In the genomic region with DNA sequence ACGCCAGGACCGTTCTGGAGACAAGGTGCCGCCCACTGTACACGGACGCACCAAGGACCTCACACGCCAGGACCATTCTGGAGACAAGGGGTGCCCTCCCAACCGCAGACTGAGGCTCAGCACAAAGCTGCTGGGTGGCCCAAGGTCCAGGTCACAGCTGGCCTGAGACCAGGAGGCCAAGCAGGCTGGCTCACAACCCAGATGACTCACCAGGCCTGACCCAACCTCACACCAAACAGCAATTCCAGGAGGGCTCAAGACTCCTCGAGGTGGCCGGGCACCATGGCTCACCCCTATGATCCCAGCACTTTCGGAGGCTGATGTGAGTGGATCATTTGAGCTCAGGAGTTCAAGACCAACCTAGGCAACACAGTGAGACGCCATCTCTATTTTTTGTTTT, we compare ENCODE assay signal across 20 cellular contexts. TPM values are rescaled to one million over a fixed set of nuclear protein-coding genes. Genes with fewer than 3 reads are reported as not detected.
DNase-seq lines count a peak whose midpoint lies in the region; ATAC-seq, FAIRE-seq and TF ChIP-seq lines count a peak whose summit lies in the region.
"Had no signal": no experiment of that assay in that cellular context is flagged by ENCODE, and none has a peak within 500 bp of the region (broad histone marks: within the 10 kb centered on the region; RNA-seq: fewer than 3 reads in every experiment).

No MANE protein-coding gene starts in this region.

- peaks cover 98% of the 10 kb centered on the region for H3K79me2 ChIP-seq in PC-3 (ENCODE audit: low read length)

- no peak overlapping the region for H2BK15ac ChIP-seq in IMR-90 (ENCODE audit: low read depth, low read length)

- in situ Hi-C loops in IMR-90 (cut with MboI; ENCODE audit: low sequenced_read_pairs) = loop anchor here (25.0 kb wide), 2 partner anchors 99 to 399 kb away; partner anchors contain the start of genes ALG12, CRELD2 and SELENOO

- TF ChIP-seq POLR2A in A549 (IDR thresholded peaks at IDR 0.05; ENCODE audit: low read length) = no peak
- TF ChIP-seq POLR2A in IMR-90 (IDR thresholded peaks at IDR 0.05; ENCODE audit: low read depth, low read length) = no peak

- H3K27ac ChIP-seq in A549 = no peak overlapping the region
- no peak overlapping the region for H3K27ac ChIP-seq in IMR-90 (ENCODE audit: insufficient read depth, low read length)
- no peak overlapping the region for H3K27ac ChIP-seq in lower lobe of right lung
- H3K27ac ChIP-seq in effector memory CD4-positive, alpha-beta T cell (ENCODE audit: insufficient read depth, low read length, poor library complexity, severe bottlenecking) = no peak overlapping the region
- no peak overlapping the region for H3K27ac ChIP-seq in PC-3 (ENCODE audit: low read length)
- H3K27ac ChIP-seq: KMS-11, left ventricle myocardium inferior had no signal

- no peak overlapping the region for H2AK5ac ChIP-seq in IMR-90 (ENCODE audit: low read depth, low read length)

- peaks cover 10% of the 10 kb centered on the region for H3K36me3 Mint-ChIP-seq in chondrocyte (ENCODE audit: low read depth)
- peaks cover 39% of the 10 kb centered on the region for H3K36me3 Mint-ChIP-seq in T-helper 2 cell treated with Interferon-gamma antibody and Interleukin-4, amounts not matched to agents 5 μg/mL and 100 μg/mL, for 36 hours (ENCODE audit: low read depth)

- H4K5ac ChIP-seq in IMR-90 (ENCODE audit: low read depth, low read length) = no peak overlapping the region

- no TSS peak for BruUV-seq in IMR-90 (replicated peaks; lab: Mats Ljungman, UMichigan)
- BruUV-seq in PC-3 (replicated peaks; lab: Mats Ljungman, UMichigan) = no TSS peak

- peaks cover 97% of the 10 kb centered on the region for H4K20me1 ChIP-seq in IMR-90 (ENCODE audit: insufficient read depth, low read length)
- H4K20me1 ChIP-seq in PC-3 (ENCODE audit: low read length) = peaks cover 71% of the 10 kb centered on the region; the same call in 1 of the 2 replicates

- no peak overlapping the region for H3K4ac ChIP-seq in IMR-90 (ENCODE audit: low read depth, low read length)

- H2AFZ ChIP-seq in IMR-90 (replicated peaks; ENCODE audit: low read length, poor library complexity) = no peak overlapping the region
- no peak overlapping the region for H2AFZ ChIP-seq in PC-3 (ENCODE audit: low read length)

- 88% methylated on average over 8 of the region's 11 CpGs for WGBS in A549 (ENCODE audit: missing lambda C conversion rate)
- 91% methylated on average over 9 of the region's 11 CpGs; no CpG with 5 or more reads in 1 of the 2 experiments for WGBS in IMR-90 (ENCODE audit: extremely low coverage in 2 of 2, insufficient read length in 1 of 2), 2 experiments

- no peaks in the 10 kb centered on the region for H3K9me3 Mint-ChIP-seq in chondrocyte (ENCODE audit: low read depth)
- no peaks in the 10 kb centered on the region for H3K9me3 Mint-ChIP-seq in T-helper 2 cell treated with Interferon-gamma antibody and Interleukin-4, amounts not matched to agents 5 μg/mL and 100 μg/mL, for 36 hours
- H3K9me3 Mint-ChIP-seq: activated naive CD8-positive, alpha-beta T cell treated with anti-CD3 and anti-CD28 coated beads, Interleukin-2, amount 50 U/mL, for 24 hours; nephron had no signal

- no peaks in the 10 kb centered on the region for H3K27me3 Mint-ChIP-seq in chondrocyte (ENCODE audit: low read depth)
- no peaks in the 10 kb centered on the region for H3K27me3 Mint-ChIP-seq in T-helper 2 cell treated with Interferon-gamma antibody and Interleukin-4, amounts not matched to agents 5 μg/mL and 100 μg/mL, for 36 hours (ENCODE audit: low read depth)
- H3K27me3 Mint-ChIP-seq: activated naive CD8-positive, alpha-beta T cell treated with anti-CD3 and anti-CD28 coated beads, Interleukin-2, amount 50 U/mL, for 24 hours had no signal

- H2BK5ac ChIP-seq in IMR-90 (ENCODE audit: low read depth, low read length, poor library complexity, severe bottlenecking) = no peak overlapping the region

- H3K27me3 ChIP-seq in IMR-90 (ENCODE audit: control insufficient read depth, insufficient read depth, low read length) (no peaks in the 10 kb centered on the region), lower lobe of right lung (ENCODE audit: low read depth) (no peaks in the 10 kb centered on the region), PC-3 (ENCODE audit: low read length) (no peaks in the 10 kb centered on the region)
- no peaks in the 10 kb centered on the region for H3K27me3 ChIP-seq in effector memory CD4-positive, alpha-beta T cell (replicated peaks; ENCODE audit: control insufficient read depth, insufficient read depth, low read length, poor library complexity, severe bottlenecking)

- no peak overlapping the region for H2BK120ac ChIP-seq in IMR-90 (ENCODE audit: low read depth, low read length)

- CTCF ChIA-PET in A549 (lab: Yijun Ruan, JAX) = interaction anchor here (0.6 to 1.2 kb wide), 2 partner anchors 10 to 17 kb away, joined by 3 to 4 read pairs; no protein-coding TSS in a partner anchor
- CTCF ChIA-PET in IMR-90 (lab: Yijun Ruan, JAX) = no interaction called here
- CTCF ChIA-PET in PC-3 (lab: Charles Lee) = no interaction called here

- no peaks in the 10 kb centered on the region for H3K9me3 ChIP-seq in A549
- H3K9me3 ChIP-seq in IMR-90 (ENCODE audit: control insufficient read depth, insufficient read depth, low read length) = no peaks in the 10 kb centered on the region
- no peaks in the 10 kb centered on the region for H3K9me3 ChIP-seq in lower lobe of right lung
- no peaks in the 10 kb centered on the region for H3K9me3 ChIP-seq in effector memory CD4-positive, alpha-beta T cell (ENCODE audit: control insufficient read depth, low read length)
- H3K9me3 ChIP-seq in PC-3 (ENCODE audit: low read length) = no peaks in the 10 kb centered on the region
- H3K9me3 ChIP-seq: left ventricle myocardium inferior had no signal

- no peak overlapping the region for H3K4me3 ChIP-seq in A549
- no peak overlapping the region for H3K4me3 ChIP-seq in IMR-90 (ENCODE audit: insufficient read depth, low read depth, low read length)
- H3K4me3 ChIP-seq in lower lobe of right lung = no peak overlapping the region
- H3K4me3 ChIP-seq in effector memory CD4-positive, alpha-beta T cell (ENCODE audit: insufficient read depth, low read depth, low read length, poor library complexity, severe bottlenecking) = no peak overlapping the region
- no peak overlapping the region for H3K4me3 ChIP-seq in PC-3 (ENCODE audit: low read length)
- H3K4me3 ChIP-seq: left ventricle myocardium inferior had no signal

- no peak overlapping the region for H3K4me3 Mint-ChIP-seq in chondrocyte (ENCODE audit: unreplicated experiment)
- H3K4me3 Mint-ChIP-seq in T-helper 2 cell treated with Interferon-gamma antibody and Interleukin-4, amounts not matched to agents 5 μg/mL and 100 μg/mL, for 36 hours = no peak overlapping the region
- H3K4me3 Mint-ChIP-seq: activated naive CD8-positive, alpha-beta T cell treated with anti-CD3 and anti-CD28 coated beads, Interleukin-2, amount 50 U/mL, for 24 hours; nephron had no signal

- no peak overlapping the region for H3K23ac ChIP-seq in IMR-90 (ENCODE audit: low read depth, low read length)

- H3K9me2 ChIP-seq in PC-3 (replicated peaks; ENCODE audit: low read length) = no peaks in the 10 kb centered on the region

- H3K9me1 ChIP-seq in IMR-90 (ENCODE audit: insufficient read depth, low read length) = peaks cover 35% of the 10 kb centered on the region

- no peak overlapping the region for H2AK9ac ChIP-seq in IMR-90 (replicated peaks; ENCODE audit: low read depth, low read length, poor library complexity)

- peak; percentile 28 to 52; a peak in 4 of 6 replicates for ATAC-seq in A549
- peak; percentile 18 for ATAC-seq in IMR-90 (ENCODE audit: low read depth)
- ATAC-seq in lower lobe of right lung = peak in 1 of 2 donors; percentile 36
- ATAC-seq in PC-3 = no peak
- ATAC-seq: activated naive CD8-positive, alpha-beta T cell treated with anti-CD3 and anti-CD28 coated beads, Interleukin-2, amount 50 U/mL, for 24 hours had no signal

- TF ChIP-seq RAD21 in A549 (conservative IDR thresholded peaks at IDR 0.05 in 1 of 2, IDR thresholded peaks at IDR 0.05 in 1 of 2) = no peak
- no peak for TF ChIP-seq RAD21 in IMR-90 (IDR thresholded peaks at IDR 0.05; ENCODE audit: low read length)

- POLR2A ChIA-PET in A549 (lab: Yijun Ruan, JAX) (no interaction called here), IMR-90 (lab: Charles Lee; ENCODE audit: unreplicated experiment) (no interaction called here), PC-3 (lab: Charles Lee; ENCODE audit: unreplicated experiment) (no interaction called here)

- H3K36me3 ChIP-seq in IMR-90 (ENCODE audit: control insufficient read depth, insufficient read depth, low read length) (peaks cover 41% of the 10 kb centered on the region), lower lobe of right lung (peaks cover 41% of the 10 kb centered on the region), PC-3 (ENCODE audit: low read depth, low read length) (peaks cover 3% of the 10 kb centered on the region; the same call in 1 of the 2 replicates)
- peaks cover 6% of the 10 kb centered on the region for H3K36me3 ChIP-seq in effector memory CD4-positive, alpha-beta T cell (ENCODE audit: control insufficient read depth, insufficient read depth, low read length)

- dilution Hi-C loops in IMR-90 (cut with HindIII; ENCODE audit: low sequenced_read_pairs, unreplicated experiment) = no loop called here

- H3K4me2 ChIP-seq in A549 (no peak overlapping the region), IMR-90 (ENCODE audit: low read depth, low read length) (no peak overlapping the region), PC-3 (ENCODE audit: low read length) (no peak overlapping the region)
- H3K4me2 ChIP-seq: KMS-11 had no signal

- H2BK20ac ChIP-seq in IMR-90 (ENCODE audit: low read depth, low read length) = no peak overlapping the region

- TF ChIP-seq CTCF in A549 (IDR thresholded peaks at IDR 0.05) = no peak
- TF ChIP-seq CTCF in IMR-90 (conservative IDR thresholded peaks at IDR 0.05; ENCODE audit: low read depth, low read length) = no peak
- TF ChIP-seq CTCF in chondrocyte (IDR thresholded peaks at IDR 0.05) = no peak
- TF ChIP-seq CTCF in lower lobe of right lung (IDR thresholded peaks at IDR 0.05) = no peak
- TF ChIP-seq CTCF in PC-3 (conservative IDR thresholded peaks at IDR 0.05; ENCODE audit: low read depth, low read length) = no peak

- H3K4me1 Mint-ChIP-seq in chondrocyte (ENCODE audit: low read depth) = peaks cover 42% of the 10 kb centered on the region
- peaks cover 49% of the 10 kb centered on the region for H3K4me1 Mint-ChIP-seq in T-helper 2 cell treated with Interferon-gamma antibody and Interleukin-4, amounts not matched to agents 5 μg/mL and 100 μg/mL, for 36 hours (ENCODE audit: low read depth)

- H3K4me1 ChIP-seq in A549 (peaks cover 16% of the 10 kb centered on the region; the same call in 1 of the 3 replicates), IMR-90 (ENCODE audit: control insufficient read depth, insufficient read depth, low read length) (peaks cover 14% of the 10 kb centered on the region), lower lobe of right lung (peaks cover 41% of the 10 kb centered on the region), PC-3 (ENCODE audit: insufficient read depth, low read length) (peaks cover 15% of the 10 kb centered on the region)
- peaks cover 38% of the 10 kb centered on the region for H3K4me1 ChIP-seq in effector memory CD4-positive, alpha-beta T cell (ENCODE audit: control insufficient read depth, insufficient read depth, low read length, poor library complexity, severe bottlenecking)

- no peak for TF ChIP-seq EP300 in A549 (IDR thresholded peaks at IDR 0.05)

- no peak for FAIRE-seq in A549 (lab: Jason Lieb, UNC)

- no peak overlapping the region for H3K18ac ChIP-seq in IMR-90 (ENCODE audit: low read depth, low read length)

- no peak overlapping the region for H3K9ac ChIP-seq in IMR-90 (ENCODE audit: low read depth, low read length)
- no peak overlapping the region for H3K9ac ChIP-seq in PC-3 (ENCODE audit: low read length)
- H3K9ac ChIP-seq: KMS-11 had no signal

- H3K27ac Mint-ChIP-seq in chondrocyte (ENCODE audit: unreplicated experiment) = peak overlapping the region; percentile 17
- H3K27ac Mint-ChIP-seq in T-helper 2 cell treated with Interferon-gamma antibody and Interleukin-4, amounts not matched to agents 5 μg/mL and 100 μg/mL, for 36 hours = no peak overlapping the region
- H3K27ac Mint-ChIP-seq: activated naive CD8-positive, alpha-beta T cell treated with anti-CD3 and anti-CD28 coated beads, Interleukin-2, amount 50 U/mL, for 24 hours; nephron had no signal

- intact Hi-C loops in IMR-90 (cut with micrococcal nuclease) (no loop called here), lower lobe of right lung (cut with DNase I) (no loop called here), PC-3 (cut with micrococcal nuclease) (no loop called here)

- no peak overlapping the region for H3K56ac ChIP-seq in IMR-90 (ENCODE audit: extremely low read depth, insufficient read depth, low read length)

- DNase-seq in A549 (ENCODE audit: low read depth in 1 of 2, low spot score in 1 of 2) (no peak), IMR-90 (peak; percentile 37), chondrocyte (ENCODE audit: low spot score) (no peak), lower lobe of right lung (peak; percentile 18), NCI-H526 treated with DMSO at 0.1 percent for 48 hours (lab: John Stamatoyannopoulos, UW) (no peak), PC-3 (no peak)
- no peak for DNase-seq in T-helper 2 cell treated with Interferon-gamma antibody and Interleukin-4, amounts not matched to agents 5 μg/mL and 100 μg/mL, for 36 hours (ENCODE audit: low spot score)
- no peak for DNase-seq in effector memory CD4-positive, alpha-beta T cell
- DNase-seq: activated CD4-positive, alpha-beta T cell treated with anti-CD3 and anti-CD28 coated beads for 48 hours; activated naive CD8-positive, alpha-beta T cell treated with anti-CD3 and anti-CD28 coated beads, Interleukin-2, amount 50 U/mL, for 24 hours; activated T-cell treated with anti-CD3 and anti-CD28 coated beads for 4 hours; Calu3; hypothalamus; left ventricle myocardium inferior; NCI-H1694 treated with DMSO at 0.1 percent for 48 hours; NCI-H748 treated with DMSO at 0.1 percent for 48 hours; stimulated activated naive CD4-positive, alpha-beta T cell treated with Interleukin-2 at 50 U/mL for 16 hours; T-helper 2 cell had no signal

- H4K8ac ChIP-seq in IMR-90 (ENCODE audit: low read depth in 2 of 2, low read length in 2 of 2) = no peak overlapping the region

- H3F3A ChIP-seq in PC-3 (ENCODE audit: low read length, unreplicated experiment) = no peaks in the 10 kb centered on the region

- H3K14ac ChIP-seq in IMR-90 (replicated peaks; ENCODE audit: low read depth, low read length) = no peak overlapping the region

- no peak overlapping the region for H4K91ac ChIP-seq in IMR-90 (ENCODE audit: insufficient read depth, low read depth, low read length)

- peaks cover 4 to 81% of the 10 kb centered on the region in 2 experiments for H3K79me1 ChIP-seq in IMR-90 (ENCODE audit: low read depth in 1 of 2, low read length in 2 of 2)

RNA-seq across cellular contexts. Expression of gene BRD1, which starts 14.8 kb away (rescaled TPM):
- polyA plus RNA-seq in A549 (2011; rRNA removed) (3.7 and 4.8 TPM in 2 replicates), A549 (2017; fragmentation: RNase III; extraction: RNeasy Plus Mini Kit Qiagen cat#74134 plus additional on column Dnase treatment) (11.4 to 11.7 TPM (median 11.5 TPM) in 3 replicates), IMR-90 (2012; rRNA removed) (9.4 and 10.6 TPM in 2 replicates)
- polyA plus RNA-seq in A549 (2012; cell fraction: cytosol; rRNA removed) = 7.0 and 7.1 TPM in 2 replicates
- 21.6 and 26.4 TPM in 2 replicates for polyA plus RNA-seq in A549 (2012; cell fraction: nucleus; rRNA removed)
- 3.4 and 5.5 TPM in 2 replicates for polyA minus RNA-seq in A549 (2011; rRNA and poly(A)+ RNA removed)
- total RNA-seq in IMR-90 (2012; rRNA removed) (10.0 and 10.8 TPM in 2 replicates), chondrocyte (27.7 to 29.5 TPM (median 29.5 TPM) in 3 replicates), lower lobe of right lung (37.4 TPM), PC-3 (2014; rRNA removed) (19.1 and 23.0 TPM in 2 replicates)
- 8.0 and 8.3 TPM in 2 replicates for polyA plus RNA-seq in IMR-90 (2012; cell fraction: cytosol; rRNA removed)
- polyA plus RNA-seq in IMR-90 (2012; cell fraction: nucleus; rRNA removed; ENCODE audit: low replicate concordance) = 42.9 and 49.7 TPM in 2 replicates

RNA-seq across cellular contexts. Expression of gene ZBED4, which starts 40.8 kb away (rescaled TPM):
- polyA plus RNA-seq in A549 (2011; rRNA removed) (8.6 and 12.3 TPM in 2 replicates), A549 (2017; fragmentation: RNase III; extraction: RNeasy Plus Mini Kit Qiagen cat#74134 plus additional on column Dnase treatment) (8.5 to 9.5 TPM (median 8.9 TPM) in 3 replicates), IMR-90 (2012; rRNA removed) (9.6 and 10.5 TPM in 2 replicates)
- 7.4 and 9.0 TPM in 2 replicates for polyA plus RNA-seq in A549 (2012; cell fraction: cytosol; rRNA removed)
- 11.1 and 11.7 TPM in 2 replicates for polyA plus RNA-seq in A549 (2012; cell fraction: nucleus; rRNA removed)
- 10.9 and 14.4 TPM in 2 replicates for polyA minus RNA-seq in A549 (2011; rRNA and poly(A)+ RNA removed)
- total RNA-seq in IMR-90 (2012; rRNA removed) (9.3 and 10.6 TPM in 2 replicates), chondrocyte (15.3 to 17.6 TPM (median 17.6 TPM) in 3 replicates), lower lobe of right lung (12.7 TPM), PC-3 (2014; rRNA removed) (11.5 and 14.3 TPM in 2 replicates)
- polyA plus RNA-seq in IMR-90 (2012; cell fraction: cytosol; rRNA removed) = 6.7 and 7.1 TPM in 2 replicates
- polyA plus RNA-seq in IMR-90 (2012; cell fraction: nucleus; rRNA removed; ENCODE audit: low replicate concordance) = 11.9 and 13.8 TPM in 2 replicates

Comparison
In these comparisons a context has a peak if more than half of its experiments do, and no peak if none do; other contexts are left out.
1. DNase-seq: peak in IMR-90 (single experiment) and lower lobe of right lung (single experiment); none in A549 (0 of 2), chondrocyte (single experiment), NCI-H526 treated with DMSO at 0.1 percent for 48 hours (single experiment), T-helper 2 cell treated with Interferon-gamma antibody and Interleukin-4, amounts not matched to agents 5 μg/mL and 100 μg/mL, for 36 hours (single experiment), effector memory CD4-positive, alpha-beta T cell (0 of 3) and PC-3 (single experiment).